In the genomic region with DNA sequence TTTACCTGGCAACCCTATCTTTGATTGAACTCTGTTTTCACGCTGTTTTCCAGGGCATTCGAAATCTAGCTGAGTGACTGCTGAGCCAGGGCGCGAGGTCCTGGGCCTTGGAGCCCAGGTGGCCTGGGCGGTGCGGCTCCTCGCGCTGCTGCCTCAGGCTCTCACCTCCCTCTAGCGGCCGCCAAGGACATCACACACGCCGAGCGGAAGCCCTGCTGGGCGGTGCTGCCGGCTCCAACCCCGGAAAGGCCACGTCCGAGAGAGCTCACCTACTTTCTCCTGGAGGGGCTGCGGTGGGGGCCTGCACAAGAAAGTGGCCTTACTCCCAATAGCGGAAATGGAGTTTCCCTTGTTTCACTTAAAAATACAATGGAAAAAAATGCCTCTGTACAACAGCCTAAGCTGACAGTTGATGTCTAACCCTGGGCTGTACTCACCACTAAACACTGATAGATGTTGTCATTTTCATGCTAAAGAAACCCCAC, we compare ENCODE assay signal across 8 cellular contexts.
DNase-seq lines count a peak whose midpoint lies in the region; ATAC-seq and TF ChIP-seq lines count a peak whose summit lies in the region.

No MANE protein-coding gene starts in this region.

- peak overlapping the region; percentile 60 for H3K4me3 ChIP-seq in CD4-positive, CD25-positive, alpha-beta regulatory T cell (ENCODE audit: low read depth, low read length)
- peak overlapping the region; percentile 40 for H3K4me3 ChIP-seq in lower lobe of right lung

- no peaks in the 10 kb centered on the region for H3K36me3 Mint-ChIP-seq in CD4-positive, CD25-positive, alpha-beta regulatory T cell
- H3K36me3 Mint-ChIP-seq in dendritic cell treated with granulocyte-macrophage colony-stimulating factor and Interleukin-4, amounts not matched to agents 40 ng/mL and 50 ng/mL, for 4 days (ENCODE audit: low read depth), result no peaks in the 10 kb centered on the region

- no peaks in the 10 kb centered on the region for H3K9me3 Mint-ChIP-seq in CD4-positive, CD25-positive, alpha-beta regulatory T cell
- H3K9me3 Mint-ChIP-seq in dendritic cell treated with granulocyte-macrophage colony-stimulating factor and Interleukin-4, amounts not matched to agents 40 ng/mL and 50 ng/mL, for 4 days, result no peaks in the 10 kb centered on the region

- H3K27me3 Mint-ChIP-seq in CD4-positive, CD25-positive, alpha-beta regulatory T cell, result peaks cover 15% of the 10 kb centered on the region
- peaks cover 4% of the 10 kb centered on the region for H3K27me3 Mint-ChIP-seq in dendritic cell treated with granulocyte-macrophage colony-stimulating factor and Interleukin-4, amounts not matched to agents 40 ng/mL and 50 ng/mL, for 4 days

- no peaks in the 10 kb centered on the region for H3K9me3 ChIP-seq in CD4-positive, CD25-positive, alpha-beta regulatory T cell (ENCODE audit: control insufficient read depth in 2 of 2, low read length in 2 of 2)
- no peaks in the 10 kb centered on the region for H3K9me3 ChIP-seq in lower lobe of right lung

- peaks cover 3% of the 10 kb centered on the region for H3K27me3 ChIP-seq in CD4-positive, CD25-positive, alpha-beta regulatory T cell (ENCODE audit: control insufficient read depth, insufficient read depth, low read length)
- no peaks in the 10 kb centered on the region for H3K27me3 ChIP-seq in lower lobe of right lung (ENCODE audit: low read depth)

- no peak overlapping the region for H3K27ac ChIP-seq in CD4-positive, CD25-positive, alpha-beta regulatory T cell (ENCODE audit: insufficient read depth, low read length, poor library complexity, severe bottlenecking)
- H3K27ac ChIP-seq in lower lobe of right lung, result no peak overlapping the region

- DNase-seq in CD4-positive, CD25-positive, alpha-beta regulatory T cell, result peak; percentile 56 to 83 (median 75)
- peak; percentile 78 for DNase-seq in NCI-H510A treated with DMSO at 0.1 percent for 48 hours (lab: John Stamatoyannopoulos, UW)
- DNase-seq in activated CD4-positive, alpha-beta T cell treated with anti-CD3 and anti-CD28 coated beads, Interleukin-2, amount 50 U/mL, for 24 hours (ENCODE audit: low read depth in 1 of 2, low spot score in 1 of 2), result peak; percentile 64 to 71
- DNase-seq in lower lobe of right lung, result peak; percentile 84
- peak; percentile 52 to 55 (median 53) for DNase-seq in stimulated activated CD4-positive, alpha-beta T cell treated with anti-CD3 and anti-CD28 coated beads, TNF-alpha, amount 100 ng/mL, for 4 hours (ENCODE audit: low read depth in 3 of 3)

- H3K4me1 ChIP-seq in CD4-positive, CD25-positive, alpha-beta regulatory T cell (ENCODE audit: control insufficient read depth, insufficient read depth, low read length, poor library complexity, severe bottlenecking), result peaks cover 8% of the 10 kb centered on the region
- H3K4me1 ChIP-seq in lower lobe of right lung, result peaks cover 8% of the 10 kb centered on the region

- peak; percentile 93 for TF ChIP-seq CTCF in lower lobe of right lung (IDR thresholded peaks at IDR 0.05)

- peak overlapping the region in 3 of 4 donors; percentile 60 to 79 (median 74) for H3K4me3 Mint-ChIP-seq in CD4-positive, CD25-positive, alpha-beta regulatory T cell
- peak overlapping the region; percentile 36 for H3K4me3 Mint-ChIP-seq in dendritic cell treated with granulocyte-macrophage colony-stimulating factor and Interleukin-4, amounts not matched to agents 40 ng/mL and 50 ng/mL, for 4 days

- H3K36me3 ChIP-seq in CD4-positive, CD25-positive, alpha-beta regulatory T cell (ENCODE audit: control insufficient read depth, insufficient read depth, low read length), result no peaks in the 10 kb centered on the region
- no peaks in the 10 kb centered on the region for H3K36me3 ChIP-seq in lower lobe of right lung

- H3K4me1 Mint-ChIP-seq in CD4-positive, CD25-positive, alpha-beta regulatory T cell, result peaks cover 0 to 16% (median 10%) of the 10 kb centered on the region in 4 donors
- H3K4me1 Mint-ChIP-seq in dendritic cell treated with granulocyte-macrophage colony-stimulating factor and Interleukin-4, amounts not matched to agents 40 ng/mL and 50 ng/mL, for 4 days (ENCODE audit: low read depth), result peaks cover 22% of the 10 kb centered on the region

- intact Hi-C loops in dendritic cell treated with granulocyte-macrophage colony-stimulating factor and Interleukin-4, amounts not matched to agents 40 ng/mL and 50 ng/mL, for 4 days (cut with micrococcal nuclease), result loop anchor here (2.0 to 10.0 kb wide), 3 partner anchors 91 to 795 kb away; a partner anchor contains a TSS
- intact Hi-C loops in lower lobe of right lung (cut with DNase I), result no loop called here

- H3K27ac Mint-ChIP-seq in CD4-positive, CD25-positive, alpha-beta regulatory T cell, result peak overlapping the region in 2 of 3 donors; percentile 16 to 67
- no peak overlapping the region for H3K27ac Mint-ChIP-seq in dendritic cell treated with granulocyte-macrophage colony-stimulating factor and Interleukin-4, amounts not matched to agents 40 ng/mL and 50 ng/mL, for 4 days

- ATAC-seq in CD4-positive, CD25-positive, alpha-beta regulatory T cell (ENCODE audit: low read depth in 2 of 2), result peak; percentile 99
- ATAC-seq in GM19372 (IDR thresholded peaks at IDR 0.05; ENCODE audit: low read depth, unreplicated experiment) (peak; percentile 100), HG03457 (IDR thresholded peaks at IDR 0.05; ENCODE audit: unreplicated experiment) (peak; percentile 100), lower lobe of right lung (peak; percentile 98 to 99)
